In the genomic region with DNA sequence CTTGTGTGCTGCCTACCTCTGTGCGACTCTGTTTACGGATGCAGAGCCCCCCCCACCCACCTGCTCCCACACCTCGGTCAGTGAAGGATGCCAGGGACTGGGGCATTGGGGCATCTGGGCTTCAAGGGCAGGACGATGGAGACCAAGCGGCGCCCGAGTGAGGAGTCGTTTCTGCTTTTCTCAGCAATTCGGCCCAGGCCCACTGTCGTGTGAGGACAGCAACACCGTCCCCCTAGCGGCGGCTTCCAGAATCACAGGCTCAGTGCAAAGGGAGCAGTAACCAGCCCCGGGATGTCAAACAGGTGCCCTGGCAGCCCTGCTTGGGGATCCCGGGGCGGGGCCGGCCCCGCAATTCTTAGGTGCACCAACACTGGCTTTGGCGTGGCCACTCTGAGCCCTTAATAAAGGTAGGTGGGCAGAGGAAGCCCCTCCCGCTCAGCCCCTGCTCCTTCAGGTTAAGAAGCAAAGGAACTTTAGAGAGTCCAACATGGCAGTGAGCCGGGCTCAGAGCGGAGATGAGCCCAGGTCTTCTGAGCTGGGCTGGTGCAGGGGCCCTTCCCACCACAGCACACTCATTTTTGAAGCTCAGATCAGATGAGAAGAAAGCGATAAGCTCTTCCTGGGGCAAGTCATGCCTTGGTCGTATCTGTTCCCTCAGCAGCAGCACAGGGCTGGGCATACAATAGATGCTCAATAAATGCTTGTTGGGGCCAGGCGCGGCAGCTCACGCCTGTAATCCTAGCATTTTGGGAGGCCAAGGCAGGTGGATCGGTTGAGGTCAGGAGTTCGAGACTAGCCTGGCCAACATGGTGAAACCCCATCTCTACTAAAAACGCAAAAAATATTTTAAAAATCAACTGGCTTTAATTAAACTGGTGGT, we compare ENCODE assay signal across 9 cellular contexts. TPM values are rescaled to one million over a fixed set of nuclear protein-coding genes. Genes with fewer than 3 reads are reported as not detected.
DNase-seq lines count a peak whose midpoint lies in the region; ATAC-seq, FAIRE-seq and TF ChIP-seq lines count a peak whose summit lies in the region.
"Had no signal": no experiment of that assay in that cellular context is flagged by ENCODE, and none has a peak within 500 bp of the region (broad histone marks: within the 10 kb centered on the region; RNA-seq: fewer than 3 reads in every experiment).

No MANE protein-coding gene starts in this region.

- no peak overlapping the region for H3K4me3 ChIP-seq in endothelial cell of umbilical vein (replicated peaks in 1 of 3; ENCODE audit: insufficient read depth in 1 of 3, low read depth in 1 of 3, low read length in 3 of 3)
- H3K4me3 ChIP-seq in mucosa of descending colon = no peak overlapping the region

- H3K9ac ChIP-seq in endothelial cell of umbilical vein (replicated peaks; ENCODE audit: extremely low read depth, insufficient read depth, low read length) = no peak overlapping the region

- ATAC-seq in HG03280 (IDR thresholded peaks at IDR 0.05; ENCODE audit: unreplicated experiment) (peak; percentile 46), mucosa of descending colon (peak; percentile 87), GM21825 (IDR thresholded peaks at IDR 0.05; ENCODE audit: unreplicated experiment) (no peak)

- H4K20me1 ChIP-seq in endothelial cell of umbilical vein (replicated peaks; ENCODE audit: control insufficient read depth, extremely low read depth, insufficient read depth, low read length) = no peaks in the 10 kb centered on the region

- CTCF ChIA-PET in endothelial cell of umbilical vein (lab: Charles Lee) = no interaction called here

- FAIRE-seq in endothelial cell of umbilical vein (lab: Jason Lieb, UNC) = peak; percentile 87

- H3K79me2 ChIP-seq in endothelial cell of umbilical vein (ENCODE audit: control insufficient read depth, insufficient read depth, low read length) = no peaks in the 10 kb centered on the region

- H3K36me3 ChIP-seq in endothelial cell of umbilical vein (ENCODE audit: control insufficient read depth in 2 of 2, extremely low read depth in 1 of 2, insufficient read depth in 2 of 2, low read length in 2 of 2) (no peaks in the 10 kb centered on the region), mucosa of descending colon (ENCODE audit: low read depth) (no peaks in the 10 kb centered on the region)

- H3K4me1 ChIP-seq in endothelial cell of umbilical vein (ENCODE audit: control insufficient read depth, extremely low read depth, insufficient read depth, low read length) = no peaks in the 10 kb centered on the region
- H3K4me1 ChIP-seq in mucosa of descending colon (ENCODE audit: low read depth) = peaks cover 2% of the 10 kb centered on the region

- no peak overlapping the region for H2AFZ ChIP-seq in endothelial cell of umbilical vein (ENCODE audit: low read depth, low read length)

- TF ChIP-seq POLR2A in endothelial cell of umbilical vein (IDR thresholded peaks at IDR 0.05; ENCODE audit: low read depth, low read length) = no peak

- POLR2A ChIA-PET in endothelial cell of umbilical vein (lab: Charles Lee) = no interaction called here

- no peak overlapping the region for H3K4me2 ChIP-seq in endothelial cell of umbilical vein (ENCODE audit: insufficient read depth, low read length)

- dilution Hi-C loops in endothelial cell of umbilical vein (cut with MboI; ENCODE audit: extremely low pct_ligation_motif_present, low sequenced_read_pairs) = no loop called here

- no TSS peak for BruUV-seq in endothelial cell of umbilical vein (replicated peaks; lab: Mats Ljungman, UMichigan)

- no peak overlapping the region for H3K27ac ChIP-seq in endothelial cell of umbilical vein (ENCODE audit: insufficient read depth, low read depth, low read length)
- H3K27ac ChIP-seq: epithelial cell of prostate had no signal

- H3K9me1 ChIP-seq in endothelial cell of umbilical vein (replicated peaks; ENCODE audit: control insufficient read depth, extremely low read depth, insufficient read depth, low read length) = no peaks in the 10 kb centered on the region

- peak; percentile 93 for DNase-seq in DMS53 (lab: John Stamatoyannopoulos, UW)
- peak; percentile 92 for DNase-seq in NCI-H82 (lab: John Stamatoyannopoulos, UW)
- DNase-seq in activated CD8-positive, alpha-beta memory T cell treated with anti-CD3 and anti-CD28 coated beads for 4 hours (ENCODE audit: low read depth in 2 of 2) = peak; percentile 53 to 63
- peak; percentile 58 for DNase-seq in endothelial cell of umbilical vein (ENCODE audit: low read depth, low spot score)
- DNase-seq in mucosa of descending colon = peak; percentile 83 to 89 (median 88)
- DNase-seq in stimulated activated CD8-positive, alpha-beta memory T cell treated with anti-CD3 and anti-CD28 coated beads, Interleukin-4, amount 100 ng/mL, for 48 hours = peak; percentile 94

- H3K9me3 ChIP-seq in endothelial cell of umbilical vein (replicated peaks; ENCODE audit: control insufficient read depth, insufficient read depth, low read length) = no peaks in the 10 kb centered on the region
- H3K9me3 ChIP-seq in mucosa of descending colon = no peaks in the 10 kb centered on the region

- TF ChIP-seq CTCF in endothelial cell of umbilical vein (IDR thresholded peaks at IDR 0.05; ENCODE audit: extremely low read depth in 1 of 2, insufficient read depth in 1 of 2, low read depth in 1 of 2, low read length in 2 of 2) = peak; percentile 81 to 97
- TF ChIP-seq CTCF in mucosa of descending colon (IDR thresholded peaks at IDR 0.05) = peak; percentile 84

- H3K27me3 ChIP-seq in endothelial cell of umbilical vein (ENCODE audit: control insufficient read depth in 2 of 2, insufficient read depth in 2 of 2, low read length in 2 of 2) = no peaks in the 10 kb centered on the region

- intact Hi-C loops in endothelial cell of umbilical vein (cut with micrococcal nuclease) (loop anchor here (5.0 kb wide), 2 partner anchors 434 to 454 kb away; no protein-coding TSS in a partner anchor), mucosa of descending colon (cut with DNase I, micrococcal nuclease) (no loop called here)

TF ChIP-seq in endothelial cell of umbilical vein, 7 proteins besides CTCF, POLR2A, EP300 and RAD21:
- no peak for TF ChIP-seq FOS (IDR thresholded peaks at IDR 0.05; ENCODE audit: borderline replicate concordance, insufficient read depth, low read length)
- TF ChIP-seq MYC (IDR thresholded peaks at IDR 0.05; ENCODE audit: low read depth, low read length) = no peak
- no peak for TF ChIP-seq JUN (IDR thresholded peaks at IDR 0.05; ENCODE audit: borderline replicate concordance, insufficient read depth, insufficient read length, low read depth)
- TF ChIP-seq POLR2AphosphoS5 (IDR thresholded peaks at IDR 0.05; ENCODE audit: insufficient read depth, low read depth, low read length) = no peak
- no peak for TF ChIP-seq EZH2 (IDR thresholded peaks at IDR 0.05; ENCODE audit: borderline replicate concordance, low read depth, low read length, severe bottlenecking)
- no peak for TF ChIP-seq GATA2 (IDR thresholded peaks at IDR 0.05; ENCODE audit: insufficient read depth, insufficient read length, low read depth, low read length)
- no peak for TF ChIP-seq MAX (IDR thresholded peaks at IDR 0.05; ENCODE audit: insufficient read depth, insufficient read length)

RNA-seq across cellular contexts. Expression of gene TARDBP, which starts 51.3 kb away (rescaled TPM):
- total RNA-seq in endothelial cell of umbilical vein = 171 and 183 TPM in 2 replicates
- polyA plus RNA-seq in endothelial cell of umbilical vein = 69.0 and 106 TPM in 2 replicates
- polyA plus RNA-seq in endothelial cell of umbilical vein (2011; cell fraction: cytosol; rRNA removed) = 94.9 and 100 TPM in 2 replicates
- 150 and 276 TPM in 2 replicates for polyA plus RNA-seq in endothelial cell of umbilical vein (2011; cell fraction: nucleus; rRNA removed)
- 173 and 224 TPM in 2 replicates for polyA plus RNA-seq in endothelial cell of umbilical vein (2012)
- polyA minus RNA-seq in endothelial cell of umbilical vein = 92.0 and 117 TPM in 2 replicates
- 110 TPM for polyA minus RNA-seq in endothelial cell of umbilical vein (2011; cell fraction: cytosol; rRNA and poly(A)+ RNA removed)
- polyA minus RNA-seq in endothelial cell of umbilical vein (2011; cell fraction: nucleus; rRNA and poly(A)+ RNA removed) = 112 and 120 TPM in 2 replicates
- 100 to 1,000 TPM; 123 to 155 (median 147) TPM for total RNA-seq in mucosa of descending colon
